In genomic region chr5:10610058-10610457, GRCh38 we compare ENCODE assay signal across 25 cellular contexts.
"Had no signal": no experiment of that assay in that cellular context is flagged by ENCODE, and none has a peak within 500 bp of the region (broad histone marks: within the 10 kb centered on the region; RNA-seq: fewer than 3 reads in every experiment).

No MANE protein-coding gene starts in this region.

- H3K79me2 ChIP-seq: hepatocyte had no signal

- DNase-seq: dorsolateral prefrontal cortex; effector CD8-positive, alpha-beta T cell; endodermal cell; foreskin fibroblast; gastrocnemius medialis; heart left ventricle; left colon; mesendoderm; midbrain; naive thymus-derived CD4-positive, alpha-beta T cell; nucleus accumbens; right cardiac atrium; spleen; stimulated activated CD4-positive, alpha-beta T cell treated with anti-CD3 and anti-CD28 coated beads, Interleukin-4, amount 100 ng/mL, for 4 hours; transverse colon; upper lobe of right lung; uterus had no signal

- H3K36me3 ChIP-seq: gastrocnemius medialis, heart left ventricle, neural progenitor cell, prostate gland, spleen, suprapubic skin, transverse colon, upper lobe of right lung, uterus had no signal

- H3K9ac ChIP-seq: neural progenitor cell had no signal

- H3K4me3 ChIP-seq: dorsolateral prefrontal cortex, gastrocnemius medialis, heart left ventricle, hepatocyte, neural progenitor cell, prostate gland, skin epidermis, spleen, suprapubic skin, transverse colon, upper lobe of right lung, uterus had no signal

- H2AFZ ChIP-seq: hepatocyte, neural progenitor cell had no signal

- H3K4me2 ChIP-seq: hepatocyte, neural progenitor cell had no signal

- H3K27me3 ChIP-seq: dorsolateral prefrontal cortex, gastrocnemius medialis, heart left ventricle, hepatocyte, neural progenitor cell, spleen, suprapubic skin, transverse colon, upper lobe of right lung, uterus had no signal

- ATAC-seq: esophagus mucosa; gastrocnemius medialis; heart left ventricle; left colon; naive thymus-derived CD4-positive, alpha-beta T cell; right cardiac atrium; stimulated activated memory B cell treated with anti-CD40 and anti-IgM and Interleukin-4, amounts not matched to agents 10 μg/mL and 1 μg/mL and 100 μg/mL, for 72 hours; upper lobe of right lung had no signal

- H3K9me3 ChIP-seq: gastrocnemius medialis, heart left ventricle, prostate gland, spleen, suprapubic skin, transverse colon, upper lobe of right lung, uterus had no signal

- H3K4me1 ChIP-seq: prostate gland, uterus had no signal

- H3K27ac ChIP-seq: dorsolateral prefrontal cortex, epithelial cell of prostate, gastrocnemius medialis, heart left ventricle, hepatocyte, neural progenitor cell, prostate gland, skin epidermis, spleen, suprapubic skin, transverse colon, upper lobe of right lung, uterus had no signal
